Comparison of ENCODE assay signal across 1 cellular context in the genomic region with DNA sequence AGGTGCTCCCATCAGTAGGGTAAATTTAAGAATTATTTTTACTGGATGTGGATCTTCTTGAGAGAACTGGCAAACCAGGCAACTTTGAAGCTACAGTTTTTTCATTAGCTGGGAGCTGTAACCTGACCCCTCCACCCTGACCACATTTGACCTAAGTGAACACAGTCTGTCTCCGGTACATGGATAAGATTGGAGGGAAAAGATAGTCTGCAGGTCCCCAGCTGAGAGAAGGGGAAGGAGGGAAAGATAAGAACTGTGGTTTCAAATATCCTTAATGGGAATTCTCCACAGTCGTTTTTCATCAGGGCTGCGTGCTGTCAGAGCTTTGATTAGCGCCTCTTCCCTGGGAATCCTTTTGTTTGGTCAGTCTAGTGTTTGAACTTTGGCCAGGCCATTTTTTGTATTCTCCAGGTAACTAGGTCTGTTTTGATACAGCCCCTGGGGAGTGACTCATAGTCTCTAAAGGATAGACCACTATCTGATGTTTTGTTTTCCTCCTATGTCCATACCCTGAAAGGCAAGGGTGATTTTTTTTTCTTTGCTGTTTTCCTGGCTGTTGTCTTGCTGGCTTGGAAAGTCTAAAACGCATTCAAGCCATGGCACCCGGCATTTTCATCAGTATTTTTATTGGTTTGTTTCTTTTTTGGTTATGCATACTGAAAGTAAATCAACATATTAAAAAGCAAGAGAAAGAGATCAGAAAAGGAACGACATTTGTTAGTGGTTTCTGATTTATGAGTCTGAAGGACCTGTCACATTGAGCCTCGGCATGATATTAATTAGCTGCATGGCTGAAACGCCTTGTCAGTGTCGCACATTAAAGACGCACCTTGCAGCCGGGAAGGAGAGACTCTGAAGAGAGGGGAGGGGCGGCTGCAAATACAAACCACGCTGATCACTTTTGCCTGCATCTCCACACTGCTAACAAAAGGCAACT.
TF ChIP-seq lines count a peak whose summit lies in the region.

No MANE protein-coding gene starts in this region.

TF ChIP-seq in HepG2, 621 proteins besides CTCF, POLR2A, EP300 and RAD21 (continued from another document and continues in another):
- peak; percentile 94 for TF ChIP-seq HOMEZ (CRISPR knock-in tag; IDR thresholded peaks at IDR 0.05; ENCODE audit: low read depth)
- peak; percentile 6; the same call in 1 of the 2 replicates for TF ChIP-seq ZFX (CRISPR knock-in tag; IDR thresholded peaks at IDR 0.05; ENCODE audit: low read depth)
- peak; percentile 93 for TF ChIP-seq GFI1 (CRISPR knock-in tag; IDR thresholded peaks at IDR 0.05; ENCODE audit: borderline replicate concordance)
- TF ChIP-seq, protein P1, sequence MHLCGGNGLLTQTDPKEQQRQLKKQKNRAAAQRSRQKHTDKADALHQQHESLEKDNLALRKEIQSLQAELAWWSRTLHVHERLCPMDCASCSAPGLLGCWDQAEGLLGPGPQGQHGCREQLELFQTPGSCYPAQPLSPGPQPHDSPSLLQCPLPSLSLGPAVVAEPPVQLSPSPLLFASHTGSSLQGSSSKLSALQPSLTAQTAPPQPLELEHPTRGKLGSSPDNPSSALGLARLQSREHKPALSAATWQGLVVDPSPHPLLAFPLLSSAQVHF (CRISPR knock-in tag; IDR thresholded peaks at IDR 0.05), result no peak
- peak; percentile 99 for TF ChIP-seq MED1 (CRISPR knock-in tag; IDR thresholded peaks at IDR 0.05)
- no peak for TF ChIP-seq IRF9 (CRISPR knock-in tag; IDR thresholded peaks at IDR 0.05; ENCODE audit: borderline replicate concordance)
- TF ChIP-seq ZBTB14 (CRISPR knock-in tag; IDR thresholded peaks at IDR 0.05), result no peak
- TF ChIP-seq, protein P2, sequence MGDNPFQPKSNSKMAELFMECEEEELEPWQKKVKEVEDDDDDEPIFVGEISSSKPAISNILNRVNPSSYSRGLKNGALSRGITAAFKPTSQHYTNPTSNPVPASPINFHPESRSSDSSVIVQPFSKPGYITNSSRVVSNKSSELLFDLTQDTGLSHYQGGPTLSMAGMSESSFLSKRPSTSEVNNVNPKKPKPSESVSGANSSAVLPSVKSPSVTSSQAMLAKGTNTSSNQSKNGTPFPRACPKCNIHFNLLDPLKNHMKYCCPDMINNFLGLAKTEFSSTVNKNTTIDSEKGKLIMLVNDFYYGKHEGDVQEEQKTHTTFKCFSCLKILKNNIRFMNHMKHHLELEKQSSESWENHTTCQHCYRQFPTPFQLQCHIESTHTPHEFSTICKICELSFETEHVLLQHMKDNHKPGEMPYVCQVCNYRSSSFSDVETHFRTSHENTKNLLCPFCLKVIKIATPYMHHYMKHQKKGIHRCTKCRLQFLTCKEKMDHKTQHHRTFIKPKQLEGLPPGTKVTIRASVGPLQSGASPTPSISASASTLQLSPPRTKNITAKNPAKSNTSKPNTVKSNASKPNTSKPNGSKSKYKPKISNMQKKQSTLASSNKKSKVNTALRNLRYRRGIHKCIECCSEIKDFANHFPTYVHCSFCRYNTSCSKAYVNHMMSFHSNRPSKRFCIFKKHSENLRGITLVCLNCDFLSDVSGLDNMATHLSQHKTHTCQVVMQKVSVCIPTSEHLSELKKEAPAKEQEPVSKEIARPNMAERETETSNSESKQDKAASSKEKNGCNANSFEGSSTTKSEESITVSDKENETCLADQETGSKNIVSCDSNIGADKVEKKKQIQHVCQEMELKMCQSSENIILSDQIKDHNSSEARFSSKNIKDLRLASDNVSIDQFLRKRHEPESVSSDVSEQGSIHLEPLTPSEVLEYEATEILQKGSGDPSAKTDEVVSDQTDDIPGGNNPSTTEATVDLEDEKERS (CRISPR knock-in tag; IDR thresholded peaks at IDR 0.05), result peak; percentile 83
- TF ChIP-seq SP140L (CRISPR knock-in tag; IDR thresholded peaks at IDR 0.05; ENCODE audit: borderline replicate concordance), result peak; percentile 33; the same call in 1 of the 2 replicates
- TF ChIP-seq FOXA1 (IDR thresholded peaks at IDR 0.05), result no peak
- TF ChIP-seq FOXA1 (CRISPR knock-in tag; IDR thresholded peaks at IDR 0.05), result no peak; the same call in 1 of the 2 replicates
- TF ChIP-seq ZBTB37 (CRISPR knock-in tag; IDR thresholded peaks at IDR 0.05), result peak; percentile 88
- peak; percentile 47; the same call in 1 of the 2 replicates for TF ChIP-seq ZNF3 (CRISPR knock-in tag; IDR thresholded peaks at IDR 0.05)
- TF ChIP-seq SOX5 (CRISPR knock-in tag; IDR thresholded peaks at IDR 0.05; ENCODE audit: borderline replicate concordance), result peak; percentile 97
- no peak for TF ChIP-seq ZKSCAN5 (CRISPR knock-in tag; IDR thresholded peaks at IDR 0.05)
- TF ChIP-seq KDM6A (CRISPR knock-in tag; IDR thresholded peaks at IDR 0.05; ENCODE audit: low read depth), result peak; percentile 65
- TF ChIP-seq CBFB (CRISPR knock-in tag; IDR thresholded peaks at IDR 0.05), result peak; percentile 96
- peak; percentile 96 for TF ChIP-seq ZNF264 (CRISPR knock-in tag; IDR thresholded peaks at IDR 0.05)
- TF ChIP-seq ZNF121 (CRISPR knock-in tag; IDR thresholded peaks at IDR 0.05), result no peak
- TF ChIP-seq NR1H2 (CRISPR knock-in tag; IDR thresholded peaks at IDR 0.05; ENCODE audit: borderline replicate concordance, low read depth), result peak; percentile 50; the same call in 1 of the 2 replicates
- TF ChIP-seq ZBTB7B (CRISPR knock-in tag; IDR thresholded peaks at IDR 0.05), result peak; percentile 95
- TF ChIP-seq, protein P3, sequence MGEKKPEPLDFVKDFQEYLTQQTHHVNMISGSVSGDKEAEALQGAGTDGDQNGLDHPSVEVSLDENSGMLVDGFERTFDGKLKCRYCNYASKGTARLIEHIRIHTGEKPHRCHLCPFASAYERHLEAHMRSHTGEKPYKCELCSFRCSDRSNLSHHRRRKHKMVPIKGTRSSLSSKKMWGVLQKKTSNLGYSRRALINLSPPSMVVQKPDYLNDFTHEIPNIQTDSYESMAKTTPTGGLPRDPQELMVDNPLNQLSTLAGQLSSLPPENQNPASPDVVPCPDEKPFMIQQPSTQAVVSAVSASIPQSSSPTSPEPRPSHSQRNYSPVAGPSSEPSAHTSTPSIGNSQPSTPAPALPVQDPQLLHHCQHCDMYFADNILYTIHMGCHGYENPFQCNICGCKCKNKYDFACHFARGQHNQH (CRISPR knock-in tag; IDR thresholded peaks at IDR 0.05), result peak; percentile 94
- peak; percentile 92 for TF ChIP-seq CREM (IDR thresholded peaks at IDR 0.05)
- TF ChIP-seq CREM (CRISPR knock-in tag; IDR thresholded peaks at IDR 0.05), result no peak
- no peak; the same call in 1 of the 2 replicates for TF ChIP-seq KLF12 (CRISPR knock-in tag; IDR thresholded peaks at IDR 0.05; ENCODE audit: borderline replicate concordance)
- TF ChIP-seq, protein P4, sequence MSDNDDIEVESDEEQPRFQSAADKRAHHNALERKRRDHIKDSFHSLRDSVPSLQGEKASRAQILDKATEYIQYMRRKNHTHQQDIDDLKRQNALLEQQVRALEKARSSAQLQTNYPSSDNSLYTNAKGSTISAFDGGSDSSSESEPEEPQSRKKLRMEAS (IDR thresholded peaks at IDR 0.05), result peak; percentile 73
- TF ChIP-seq ZNF431 (CRISPR knock-in tag; IDR thresholded peaks at IDR 0.05; ENCODE audit: borderline replicate concordance, low read depth), result 0 out of 2 replicates have a peak, but pooled peaks have one; percentile 46
- peak; percentile 83; the same call in 1 of the 2 replicates for TF ChIP-seq ZSCAN31 (CRISPR knock-in tag; IDR thresholded peaks at IDR 0.05; ENCODE audit: low read depth)
- TF ChIP-seq DDIT3 (CRISPR knock-in tag; IDR thresholded peaks at IDR 0.05), result no peak
- peak; percentile 88 for TF ChIP-seq NR2F2 (IDR thresholded peaks at IDR 0.05; ENCODE audit: borderline replicate concordance, low read depth)
- TF ChIP-seq SMAD9 (CRISPR knock-in tag; IDR thresholded peaks at IDR 0.05), result 0 out of 2 replicates have a peak, but pooled peaks have one; percentile 66
- TF ChIP-seq ZNF18 (CRISPR knock-in tag; IDR thresholded peaks at IDR 0.05; ENCODE audit: insufficient replicate concordance), result peak; percentile 56
- TF ChIP-seq CENPBD1 (CRISPR knock-in tag; IDR thresholded peaks at IDR 0.05; ENCODE audit: borderline replicate concordance, low read depth), result no peak
- no peak for TF ChIP-seq SATB2 (CRISPR knock-in tag; IDR thresholded peaks at IDR 0.05)
- TF ChIP-seq MXD4 (CRISPR knock-in tag; IDR thresholded peaks at IDR 0.05), result 0 out of 2 replicates have a peak, but pooled peaks have one; percentile 33
- no peak for TF ChIP-seq ZNF253 (CRISPR knock-in tag; IDR thresholded peaks at IDR 0.05; ENCODE audit: borderline replicate concordance)
- TF ChIP-seq ZNF430 (CRISPR knock-in tag; IDR thresholded peaks at IDR 0.05), result peak; percentile 75; the same call in 1 of the 2 replicates
- TF ChIP-seq TBX3 (IDR thresholded peaks at IDR 0.05; ENCODE audit: borderline replicate concordance), result peak; percentile 78; the same call in 1 of the 2 replicates
- TF ChIP-seq JUND (CRISPR knock-in tag; IDR thresholded peaks at IDR 0.05), result peak; percentile 94
- TF ChIP-seq, protein P5, sequence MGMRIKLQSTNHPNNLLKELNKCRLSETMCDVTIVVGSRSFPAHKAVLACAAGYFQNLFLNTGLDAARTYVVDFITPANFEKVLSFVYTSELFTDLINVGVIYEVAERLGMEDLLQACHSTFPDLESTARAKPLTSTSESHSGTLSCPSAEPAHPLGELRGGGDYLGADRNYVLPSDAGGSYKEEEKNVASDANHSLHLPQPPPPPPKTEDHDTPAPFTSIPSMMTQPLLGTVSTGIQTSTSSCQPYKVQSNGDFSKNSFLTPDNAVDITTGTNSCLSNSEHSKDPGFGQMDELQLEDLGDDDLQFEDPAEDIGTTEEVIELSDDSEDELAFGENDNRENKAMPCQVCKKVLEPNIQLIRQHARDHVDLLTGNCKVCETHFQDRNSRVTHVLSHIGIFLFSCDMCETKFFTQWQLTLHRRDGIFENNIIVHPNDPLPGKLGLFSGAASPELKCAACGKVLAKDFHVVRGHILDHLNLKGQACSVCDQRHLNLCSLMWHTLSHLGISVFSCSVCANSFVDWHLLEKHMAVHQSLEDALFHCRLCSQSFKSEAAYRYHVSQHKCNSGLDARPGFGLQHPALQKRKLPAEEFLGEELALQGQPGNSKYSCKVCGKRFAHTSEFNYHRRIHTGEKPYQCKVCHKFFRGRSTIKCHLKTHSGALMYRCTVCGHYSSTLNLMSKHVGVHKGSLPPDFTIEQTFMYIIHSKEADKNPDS (CRISPR knock-in tag; IDR thresholded peaks at IDR 0.05), result no peak; the same call in 1 of the 2 replicates
